9 cellular contexts compared by ENCODE assay signal in genomic region chr2:63270717-63271116, GRCh38.
"Had no signal": no experiment of that assay in that cellular context is flagged by ENCODE, and none has a peak within 500 bp of the region (broad histone marks: within the 10 kb centered on the region; RNA-seq: fewer than 3 reads in every experiment).

No MANE protein-coding gene starts in this region.

- H3K4me3 Mint-ChIP-seq: GM23338, HFFc6 had no signal

- H3K4me2 ChIP-seq: GM23338 had no signal

- H3K27ac Mint-ChIP-seq: GM23338, HFFc6 had no signal

- H3K36me3 ChIP-seq: HAP-1 had no signal

- H3K27ac ChIP-seq: HL-60 had no signal

- ATAC-seq: GM23338, HCT116, K562 had no signal

- H3K4me3 ChIP-seq: GM23338, HAP-1, K562 had no signal

- H3K9me3 ChIP-seq: HAP-1 had no signal

- FAIRE-seq: K562 had no signal

- DNase-seq: H7, HFFc6, IMR-90, KG1 had no signal

- H2AFZ ChIP-seq: GM23338 had no signal

- H3K4me1 ChIP-seq: HAP-1 had no signal

- H3K4me1 Mint-ChIP-seq: GM23338 had no signal
